20 cellular contexts compared by ENCODE assay signal in the genomic region with DNA sequence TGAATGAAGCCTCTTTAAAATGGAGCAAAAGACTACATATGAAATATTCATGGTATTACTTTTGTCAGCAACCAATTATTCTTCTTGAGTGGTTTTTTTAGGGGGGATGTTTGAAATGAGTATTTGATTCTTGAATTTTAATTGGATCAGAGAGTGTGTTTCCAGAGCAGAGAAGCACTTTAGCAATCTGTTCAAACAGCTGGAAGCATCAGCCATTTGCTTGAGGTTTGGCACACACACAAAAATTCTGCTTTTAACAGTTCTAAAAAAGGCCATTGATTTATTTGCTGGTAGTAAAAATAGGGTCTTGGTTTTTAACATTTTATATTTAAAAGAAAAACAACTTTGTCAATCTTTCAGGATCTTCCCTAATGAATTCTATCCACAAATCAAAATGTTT.
DNase-seq lines count a peak whose midpoint lies in the region; ATAC-seq and TF ChIP-seq lines count a peak whose summit lies in the region.
"Had no signal": no experiment of that assay in that cellular context is flagged by ENCODE, and none has a peak within 500 bp of the region (broad histone marks: within the 10 kb centered on the region; RNA-seq: fewer than 3 reads in every experiment).

No MANE protein-coding gene starts in this region.

- no peak overlapping the region for H3K4me3 Mint-ChIP-seq in activated T-helper 1 cell treated with anti-CD3 and anti-CD28 coated beads, Interleukin-12 subunit alpha, Interleukin-12 subunit beta, Interleukin-2, Interleukin-4 antibody, amounts not matched to agents 30 ng/mL and 10 ng/mL and 1 ng/mL, durations not matched to agents 14 hours and 24 hours and 36 hours
- H3K4me3 Mint-ChIP-seq: activated CD4-positive, alpha-beta memory T cell treated with anti-CD3 and anti-CD28 coated beads, Interleukin-2, amount 10 ng/mL, durations not matched to agents 7 days and 5 days; dendritic cell treated with granulocyte-macrophage colony-stimulating factor and Interleukin-4, amounts not matched to agents 40 ng/mL and 50 ng/mL, for 4 days; GM23338; naive B cell; stimulated activated naive CD8-positive, alpha-beta T cell treated with anti-CD3 and anti-CD28 coated beads, Interleukin-15, Interleukin-2, amounts not matched to agents 100 ng/mL and 50 ng/mL, for 24 hours had no signal

- no peak overlapping the region for H3K27ac Mint-ChIP-seq in activated T-helper 1 cell treated with anti-CD3 and anti-CD28 coated beads, Interleukin-12 subunit alpha, Interleukin-12 subunit beta, Interleukin-2, Interleukin-4 antibody, amounts not matched to agents 30 ng/mL and 10 ng/mL and 1 ng/mL, durations not matched to agents 14 hours and 24 hours and 36 hours
- H3K27ac Mint-ChIP-seq: activated CD4-positive, alpha-beta memory T cell treated with anti-CD3 and anti-CD28 coated beads, Interleukin-2, amount 10 ng/mL, durations not matched to agents 7 days and 5 days; dendritic cell treated with granulocyte-macrophage colony-stimulating factor and Interleukin-4, amounts not matched to agents 40 ng/mL and 50 ng/mL, for 4 days; GM23338; naive B cell; stimulated activated naive CD8-positive, alpha-beta T cell treated with anti-CD3 and anti-CD28 coated beads, Interleukin-15, Interleukin-2, amounts not matched to agents 100 ng/mL and 50 ng/mL, for 24 hours had no signal

- H3K4me3 ChIP-seq in PC-3 (ENCODE audit: low read length) (no peak overlapping the region), fibroblast of villous mesenchyme (ENCODE audit: low read depth, low read length) (no peak overlapping the region), stomach (no peak overlapping the region), right lobe of liver (no peak overlapping the region)
- H3K4me3 ChIP-seq: GM23338, uterus had no signal

- TF ChIP-seq CTCF in PC-3 (conservative IDR thresholded peaks at IDR 0.05; ENCODE audit: low read depth, low read length) = no peak
- no peak for TF ChIP-seq CTCF in fibroblast of villous mesenchyme (IDR thresholded peaks at IDR 0.05; ENCODE audit: insufficient read depth, low read depth, low read length)
- TF ChIP-seq CTCF in stomach (IDR thresholded peaks at IDR 0.05) = no peak
- no peak for TF ChIP-seq CTCF in right lobe of liver (IDR thresholded peaks at IDR 0.05)

- H3F3A ChIP-seq in PC-3 (ENCODE audit: low read length, unreplicated experiment) = no peaks in the 10 kb centered on the region

- no peak overlapping the region for H3K9ac ChIP-seq in PC-3 (ENCODE audit: low read length)
- H3K9ac ChIP-seq: parathyroid adenoma, SK-N-SH had no signal

- POLR2A ChIA-PET in PC-3 (lab: Charles Lee; ENCODE audit: unreplicated experiment) = no interaction called here

- intact Hi-C loops in PC-3 (cut with micrococcal nuclease) (no loop called here), stomach (cut with DNase I; ENCODE audit: low total_unique reads) (no loop called here), right lobe of liver (cut with DNase I) (no loop called here)
- intact Hi-C loops in activated T-helper 1 cell treated with anti-CD3 and anti-CD28 coated beads, Interleukin-12 subunit alpha, Interleukin-12 subunit beta, Interleukin-2, Interleukin-4 antibody, amounts not matched to agents 30 ng/mL and 10 ng/mL and 1 ng/mL, durations not matched to agents 14 hours and 24 hours and 36 hours (cut with micrococcal nuclease) = no loop called here

- H3K9me2 ChIP-seq in PC-3 (replicated peaks; ENCODE audit: low read length) = no peaks in the 10 kb centered on the region
- H3K9me2 ChIP-seq: SK-N-SH had no signal

- no peaks in the 10 kb centered on the region for H4K20me1 ChIP-seq in PC-3 (ENCODE audit: low read length)

- DNase-seq in DMS79 treated with DMSO at 0.1 percent for 48 hours (lab: John Stamatoyannopoulos, UW) (peak; percentile 99), NCI-H2081 treated with DMSO at 0.1 percent for 48 hours (lab: John Stamatoyannopoulos, UW) (peak; percentile 25), PC-3 (peak; percentile 9), fibroblast of villous mesenchyme (ENCODE audit: low read depth) (peak; percentile 3), stomach (no peak), right lobe of liver (no peak)
- DNase-seq in activated T-helper 1 cell treated with anti-CD3 and anti-CD28 coated beads, Interleukin-12 subunit alpha, Interleukin-12 subunit beta, Interleukin-2, Interleukin-4 antibody, amounts not matched to agents 30 ng/mL and 10 ng/mL and 1 ng/mL, durations not matched to agents 14 hours and 24 hours and 36 hours (ENCODE audit: low spot score) = no peak
- DNase-seq: activated CD4-positive, alpha-beta memory T cell treated with anti-CD3 and anti-CD28 coated beads, Interleukin-2, amount 10 ng/mL, durations not matched to agents 7 days and 5 days; activated effector memory CD4-positive, alpha-beta T cell treated with anti-CD3 and anti-CD28 coated beads, Interleukin-2, amount 50 U/mL, for 16 hours; AML-193; anterior cingulate cortex; left ventricle myocardium superior; naive B cell; SK-N-SH; uterus had no signal

- no peaks in the 10 kb centered on the region for H3K27me3 ChIP-seq in PC-3 (ENCODE audit: low read length)
- H3K27me3 ChIP-seq in stomach = no peaks in the 10 kb centered on the region
- H3K27me3 ChIP-seq in right lobe of liver = no peaks in the 10 kb centered on the region
- H3K27me3 ChIP-seq: uterus had no signal

- no peak for TF ChIP-seq EP300 in stomach (IDR thresholded peaks at IDR 0.05)

- H3K4me2 ChIP-seq in PC-3 (ENCODE audit: low read length) = no peak overlapping the region
- H3K4me2 ChIP-seq: GM23338, SK-N-SH had no signal

- no TSS peak for BruUV-seq in PC-3 (replicated peaks; lab: Mats Ljungman, UMichigan)

- ATAC-seq in PC-3 (no peak), GM21737 (IDR thresholded peaks at IDR 0.05; ENCODE audit: unreplicated experiment) (no peak), right lobe of liver (no peak)
- ATAC-seq: GM23338, left ventricle myocardium superior had no signal

- H2AFZ ChIP-seq in PC-3 (ENCODE audit: low read length) = no peak overlapping the region
- H2AFZ ChIP-seq: GM23338, parathyroid adenoma had no signal

- CTCF ChIA-PET in PC-3 (lab: Charles Lee) = no interaction called here

- no peaks in the 10 kb centered on the region for H3K9me3 ChIP-seq in PC-3 (ENCODE audit: low read length)
- no peaks in the 10 kb centered on the region for H3K9me3 ChIP-seq in stomach
- no peaks in the 10 kb centered on the region for H3K9me3 ChIP-seq in right lobe of liver
- H3K9me3 ChIP-seq: SK-N-SH, uterus had no signal

- H3K4me1 Mint-ChIP-seq in activated T-helper 1 cell treated with anti-CD3 and anti-CD28 coated beads, Interleukin-12 subunit alpha, Interleukin-12 subunit beta, Interleukin-2, Interleukin-4 antibody, amounts not matched to agents 30 ng/mL and 10 ng/mL and 1 ng/mL, durations not matched to agents 14 hours and 24 hours and 36 hours (ENCODE audit: low read depth) = no peaks in the 10 kb centered on the region
- H3K4me1 Mint-ChIP-seq: activated CD4-positive, alpha-beta memory T cell treated with anti-CD3 and anti-CD28 coated beads, Interleukin-2, amount 10 ng/mL, durations not matched to agents 7 days and 5 days; GM23338; naive B cell had no signal

- H3K36me3 ChIP-seq in PC-3 (ENCODE audit: low read depth, low read length) (no peaks in the 10 kb centered on the region), stomach (no peaks in the 10 kb centered on the region), right lobe of liver (no peaks in the 10 kb centered on the region)
- H3K36me3 ChIP-seq: uterus had no signal

- no peaks in the 10 kb centered on the region for H3K79me2 ChIP-seq in PC-3 (ENCODE audit: low read length)
- H3K79me2 ChIP-seq: parathyroid adenoma had no signal

- no peaks in the 10 kb centered on the region for H3K9me3 Mint-ChIP-seq in activated T-helper 1 cell treated with anti-CD3 and anti-CD28 coated beads, Interleukin-12 subunit alpha, Interleukin-12 subunit beta, Interleukin-2, Interleukin-4 antibody, amounts not matched to agents 30 ng/mL and 10 ng/mL and 1 ng/mL, durations not matched to agents 14 hours and 24 hours and 36 hours
- H3K9me3 Mint-ChIP-seq: activated CD4-positive, alpha-beta memory T cell treated with anti-CD3 and anti-CD28 coated beads, Interleukin-2, amount 10 ng/mL, durations not matched to agents 7 days and 5 days; dendritic cell treated with granulocyte-macrophage colony-stimulating factor and Interleukin-4, amounts not matched to agents 40 ng/mL and 50 ng/mL, for 4 days; GM23338; naive B cell; stimulated activated naive CD8-positive, alpha-beta T cell treated with anti-CD3 and anti-CD28 coated beads, Interleukin-15, Interleukin-2, amounts not matched to agents 100 ng/mL and 50 ng/mL, for 24 hours had no signal

- H3K27ac ChIP-seq in PC-3 (ENCODE audit: low read length) (no peak overlapping the region), stomach (no peak overlapping the region), right lobe of liver (no peak overlapping the region)
- H3K27ac ChIP-seq: parathyroid adenoma, uterus had no signal

- H3K36me3 Mint-ChIP-seq in activated T-helper 1 cell treated with anti-CD3 and anti-CD28 coated beads, Interleukin-12 subunit alpha, Interleukin-12 subunit beta, Interleukin-2, Interleukin-4 antibody, amounts not matched to agents 30 ng/mL and 10 ng/mL and 1 ng/mL, durations not matched to agents 14 hours and 24 hours and 36 hours (ENCODE audit: low read depth) = no peaks in the 10 kb centered on the region
- H3K36me3 Mint-ChIP-seq: naive B cell had no signal

- H3K27me3 Mint-ChIP-seq in activated T-helper 1 cell treated with anti-CD3 and anti-CD28 coated beads, Interleukin-12 subunit alpha, Interleukin-12 subunit beta, Interleukin-2, Interleukin-4 antibody, amounts not matched to agents 30 ng/mL and 10 ng/mL and 1 ng/mL, durations not matched to agents 14 hours and 24 hours and 36 hours (ENCODE audit: insufficient read depth) = no peaks in the 10 kb centered on the region
- H3K27me3 Mint-ChIP-seq: activated CD4-positive, alpha-beta memory T cell treated with anti-CD3 and anti-CD28 coated beads, Interleukin-2, amount 10 ng/mL, durations not matched to agents 7 days and 5 days; dendritic cell treated with granulocyte-macrophage colony-stimulating factor and Interleukin-4, amounts not matched to agents 40 ng/mL and 50 ng/mL, for 4 days; naive B cell; stimulated activated naive CD8-positive, alpha-beta T cell treated with anti-CD3 and anti-CD28 coated beads, Interleukin-15, Interleukin-2, amounts not matched to agents 100 ng/mL and 50 ng/mL, for 24 hours had no signal

- TF ChIP-seq POLR2A in stomach (IDR thresholded peaks at IDR 0.05) = no peak
- no peak for TF ChIP-seq POLR2A in right lobe of liver (IDR thresholded peaks at IDR 0.05)

- 0 out of 2 replicates have a peak, but pooled peaks cover 7% of the 10 kb centered on the region for H3K4me1 ChIP-seq in PC-3 (ENCODE audit: insufficient read depth, low read length)
- H3K4me1 ChIP-seq in stomach = no peaks in the 10 kb centered on the region
- H3K4me1 ChIP-seq in right lobe of liver = no peaks in the 10 kb centered on the region
- H3K4me1 ChIP-seq: parathyroid adenoma, uterus had no signal

Comparison
In these comparisons a context has a peak if more than half of its experiments do, and no peak if none do; other contexts are left out.
1. DNase-seq: peak in DMS79 treated with DMSO at 0.1 percent for 48 hours (single experiment), NCI-H2081 treated with DMSO at 0.1 percent for 48 hours (single experiment), PC-3 (single experiment) and fibroblast of villous mesenchyme (single experiment); none in stomach (single experiment), activated T-helper 1 cell treated with anti-CD3 and anti-CD28 coated beads, Interleukin-12 subunit alpha, Interleukin-12 subunit beta, Interleukin-2, Interleukin-4 antibody, amounts not matched to agents 30 ng/mL and 10 ng/mL and 1 ng/mL, durations not matched to agents 14 hours and 24 hours and 36 hours (single experiment) and right lobe of liver (0 of 3).